ENCODE assay signal across 17 cellular contexts in the genomic region with DNA sequence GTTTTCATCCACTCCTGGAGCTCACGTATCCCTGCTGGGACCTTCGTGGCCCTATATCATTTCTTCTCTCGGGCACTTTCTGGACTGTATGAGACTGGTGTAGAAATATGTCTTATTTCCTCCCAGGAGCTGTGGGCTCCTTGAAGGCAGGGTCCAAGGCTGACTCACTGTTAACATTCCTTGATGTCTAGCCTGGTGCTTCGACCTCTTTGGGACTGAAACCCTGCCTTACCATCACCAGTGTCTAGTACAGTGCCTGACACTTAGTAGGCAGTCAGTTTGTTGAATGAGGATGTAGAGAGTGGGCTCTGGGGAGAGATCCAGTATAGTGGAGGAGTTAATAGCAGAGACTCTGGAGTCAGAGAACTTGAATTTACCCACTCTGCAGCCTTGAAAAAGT. TPM values are rescaled to one million over a fixed set of nuclear protein-coding genes. Genes with fewer than 3 reads are reported as not detected.
DNase-seq lines count a peak whose midpoint lies in the region; ATAC-seq and TF ChIP-seq lines count a peak whose summit lies in the region.
"Had no signal": no experiment of that assay in that cellular context is flagged by ENCODE, and none has a peak within 500 bp of the region (broad histone marks: within the 10 kb centered on the region; RNA-seq: fewer than 3 reads in every experiment).

No MANE protein-coding gene starts in this region.

- H2BK5ac ChIP-seq in mesendoderm (ENCODE audit: low read length), result no peak overlapping the region

- no peak overlapping the region for H3K56ac ChIP-seq in mesendoderm (ENCODE audit: low read length)

- H4K8ac ChIP-seq in mesendoderm (ENCODE audit: low read depth, low read length), result no peak overlapping the region

- no peak overlapping the region for H3K4me3 Mint-ChIP-seq in T-helper 2 cell treated with Interferon-gamma antibody and Interleukin-4, amounts not matched to agents 5 μg/mL and 100 μg/mL, for 36 hours
- peak overlapping the region; percentile 68 for H3K4me3 Mint-ChIP-seq in activated naive CD8-positive, alpha-beta T cell
- no peak overlapping the region for H3K4me3 Mint-ChIP-seq in naive thymus-derived CD8-positive, alpha-beta T cell
- H3K4me3 Mint-ChIP-seq: H9, naive B cell had no signal

- no CpG with 5 or more reads among the region's 4 CpGs for WGBS in mesendoderm (ENCODE audit: extremely low coverage, insufficient coverage, low lambda C conversion rate)

- no peak overlapping the region for H3K4ac ChIP-seq in mesendoderm (ENCODE audit: low read depth, low read length)

- H3K4me3 ChIP-seq in mesendoderm (ENCODE audit: low read length) (no peak overlapping the region), WERI-Rb-1 (ENCODE audit: low read depth, low read length) (no peak overlapping the region)
- H3K4me3 ChIP-seq: BLaER1 treated with 17β-estradiol and CSF1 and Interleukin-3, amounts not matched to agents 10 nM and 100 nM; cardiac muscle cell; heart left ventricle had no signal

- H3K36me3 ChIP-seq in mesendoderm (ENCODE audit: control insufficient read depth, insufficient read depth, low read length) (peaks cover 9% of the 10 kb centered on the region), WERI-Rb-1 (peaks cover 55% of the 10 kb centered on the region)

- peaks cover 53% of the 10 kb centered on the region for H3K36me3 Mint-ChIP-seq in T-helper 2 cell treated with Interferon-gamma antibody and Interleukin-4, amounts not matched to agents 5 μg/mL and 100 μg/mL, for 36 hours (ENCODE audit: low read depth)
- H3K36me3 Mint-ChIP-seq in activated naive CD8-positive, alpha-beta T cell, result peaks cover 24% of the 10 kb centered on the region
- H3K36me3 Mint-ChIP-seq in naive thymus-derived CD8-positive, alpha-beta T cell, result peaks cover 0 to 72% (median 21%) of the 10 kb centered on the region in 3 donors

- no peaks in the 10 kb centered on the region for H3K79me2 ChIP-seq in mesendoderm (ENCODE audit: control insufficient read depth, insufficient read depth, low read length)

- H4K5ac ChIP-seq in mesendoderm (ENCODE audit: low read length), result no peak overlapping the region

- no peak overlapping the region for H2BK15ac ChIP-seq in mesendoderm (replicated peaks; ENCODE audit: low read depth)

- no peak overlapping the region for H3K9ac ChIP-seq in mesendoderm (ENCODE audit: low read length)

- no peak overlapping the region for H3K18ac ChIP-seq in mesendoderm (ENCODE audit: low read length)

- peaks cover 17% of the 10 kb centered on the region for H3K4me1 Mint-ChIP-seq in T-helper 2 cell treated with Interferon-gamma antibody and Interleukin-4, amounts not matched to agents 5 μg/mL and 100 μg/mL, for 36 hours (ENCODE audit: low read depth)
- peaks cover 36% of the 10 kb centered on the region for H3K4me1 Mint-ChIP-seq in activated naive CD8-positive, alpha-beta T cell (ENCODE audit: low read depth)
- H3K4me1 Mint-ChIP-seq in naive thymus-derived CD8-positive, alpha-beta T cell, result peaks cover 14 to 25% (median 20%) of the 10 kb centered on the region in 4 donors
- H3K4me1 Mint-ChIP-seq: H9 had no signal

- peak overlapping the region; percentile 86 for H3K27ac Mint-ChIP-seq in T-helper 2 cell treated with Interferon-gamma antibody and Interleukin-4, amounts not matched to agents 5 μg/mL and 100 μg/mL, for 36 hours
- peak overlapping the region; percentile 91 for H3K27ac Mint-ChIP-seq in activated naive CD8-positive, alpha-beta T cell
- peak overlapping the region in 9 of 10 donors; percentile 10 to 95 (median 93) for H3K27ac Mint-ChIP-seq in naive thymus-derived CD8-positive, alpha-beta T cell

- no peak overlapping the region for H2BK120ac ChIP-seq in mesendoderm (ENCODE audit: low read depth, low read length)

- no peaks in the 10 kb centered on the region for H3K79me1 ChIP-seq in mesendoderm (ENCODE audit: low read length)

- no peak for DNase-seq in T-helper 2 cell treated with Interferon-gamma antibody and Interleukin-4, amounts not matched to agents 5 μg/mL and 100 μg/mL, for 36 hours (ENCODE audit: low spot score)
- DNase-seq in T-helper 2 cell, result no peak
- peak; percentile 34 for DNase-seq in ELR (ENCODE audit: low read depth)
- no peak for DNase-seq in naive thymus-derived CD8-positive, alpha-beta T cell
- no peak for DNase-seq in mesendoderm
- no peak for DNase-seq in WERI-Rb-1
- DNase-seq in SKM-1 (lab: John Stamatoyannopoulos, UW; ENCODE audit: unreplicated experiment), result no peak
- DNase-seq: DMS79; effector CD8-positive, alpha-beta T cell; H9; heart left ventricle; naive B cell; NCI-H1436; NCI-H774 had no signal

- no peaks in the 10 kb centered on the region for H3K9me3 Mint-ChIP-seq in T-helper 2 cell treated with Interferon-gamma antibody and Interleukin-4, amounts not matched to agents 5 μg/mL and 100 μg/mL, for 36 hours
- H3K9me3 Mint-ChIP-seq in activated naive CD8-positive, alpha-beta T cell (ENCODE audit: low read depth), result no peaks in the 10 kb centered on the region
- H3K9me3 Mint-ChIP-seq in naive thymus-derived CD8-positive, alpha-beta T cell, result no peaks in the 10 kb centered on the region
- H3K9me3 Mint-ChIP-seq: H9, naive B cell had no signal

- no peaks in the 10 kb centered on the region for H3K27me3 Mint-ChIP-seq in T-helper 2 cell treated with Interferon-gamma antibody and Interleukin-4, amounts not matched to agents 5 μg/mL and 100 μg/mL, for 36 hours (ENCODE audit: low read depth)
- H3K27me3 Mint-ChIP-seq in activated naive CD8-positive, alpha-beta T cell, result no peaks in the 10 kb centered on the region
- no peaks in the 10 kb centered on the region for H3K27me3 Mint-ChIP-seq in naive thymus-derived CD8-positive, alpha-beta T cell
- H3K27me3 Mint-ChIP-seq: naive B cell had no signal

- H2AK5ac ChIP-seq in mesendoderm (ENCODE audit: low read length), result no peak overlapping the region

- H3K23ac ChIP-seq in mesendoderm (ENCODE audit: low read length), result no peak overlapping the region

- no peak for ATAC-seq in naive thymus-derived CD8-positive, alpha-beta T cell

- H3K27me3 ChIP-seq in mesendoderm (ENCODE audit: insufficient read depth, low read length, poor library complexity) (no peaks in the 10 kb centered on the region), WERI-Rb-1 (ENCODE audit: insufficient read depth, low read depth, severe bottlenecking) (no peaks in the 10 kb centered on the region)
- H3K27me3 ChIP-seq: BLaER1 treated with 17β-estradiol and CSF1 and Interleukin-3, amounts not matched to agents 10 nM and 100 nM; cardiac muscle cell; heart left ventricle had no signal

- no peaks in the 10 kb centered on the region for H3K4me1 ChIP-seq in mesendoderm (ENCODE audit: control insufficient read depth, low read depth, low read length)

- no peak for TF ChIP-seq CTCF in WERI-Rb-1 (IDR thresholded peaks at IDR 0.05; ENCODE audit: low read depth, low read length)

- POLR2A ChIA-PET in naive thymus-derived CD8-positive, alpha-beta T cell (lab: Charles Lee), result interaction anchor here (0.6 kb wide), 1 partner anchor 127 kb away, joined by 3 read pairs; the partner anchor contains the start of gene ASXL1

- no peaks in the 10 kb centered on the region for H3K9me3 ChIP-seq in WERI-Rb-1 (ENCODE audit: severe bottlenecking)
- H3K9me3 ChIP-seq: BLaER1 treated with 17β-estradiol and CSF1 and Interleukin-3, amounts not matched to agents 10 nM and 100 nM; heart left ventricle had no signal

- no peak overlapping the region for H3K4me2 ChIP-seq in mesendoderm (ENCODE audit: low read length)

- no peak overlapping the region for H3K27ac ChIP-seq in mesendoderm (ENCODE audit: low read depth, low read length)
- H3K27ac ChIP-seq in WERI-Rb-1, result no peak overlapping the region
- H3K27ac ChIP-seq: cardiac muscle cell had no signal

RNA-seq across cellular contexts. Expression of gene POFUT1, which starts 23.6 kb away (rescaled TPM):
- 10 to 100 TPM; 15.4 to 21.8 TPM for total RNA-seq in naive thymus-derived CD8-positive, alpha-beta T cell
- polyA plus RNA-seq in naive thymus-derived CD8-positive, alpha-beta T cell, result 10 to 100 TPM; 10.7 to 15.0 (median 12.2) TPM
- polyA plus RNA-seq in mesendoderm (2013, experiment 1 of 2), result 20.6 TPM
- 20.1 TPM for polyA plus RNA-seq in mesendoderm (2013, experiment 2 of 2)

RNA-seq across cellular contexts. Expression of gene PLAGL2, which starts 23.7 kb away (rescaled TPM):
- total RNA-seq in naive thymus-derived CD8-positive, alpha-beta T cell, result 10 to 100 TPM; 12.9 to 14.5 TPM
- 1 to 10 TPM; 1.2 to 4.2 (median 2.5) TPM for polyA plus RNA-seq in naive thymus-derived CD8-positive, alpha-beta T cell
- 29.7 TPM for polyA plus RNA-seq in mesendoderm (2013, experiment 1 of 2)
- 28.8 TPM for polyA plus RNA-seq in mesendoderm (2013, experiment 2 of 2)

RNA-seq across cellular contexts. Expression of gene KIF3B, which starts 46.2 kb away (rescaled TPM):
- total RNA-seq in naive thymus-derived CD8-positive, alpha-beta T cell, result 10 to 100 TPM in 1 of 2 experiments, 1 to 10 TPM in 1; 9.5 to 11.4 TPM
- 1 to 10 TPM; 2.2 to 3.2 (median 2.2) TPM for polyA plus RNA-seq in naive thymus-derived CD8-positive, alpha-beta T cell
- polyA plus RNA-seq in mesendoderm (2013, experiment 1 of 2), result 17.6 TPM
- polyA plus RNA-seq in mesendoderm (2013, experiment 2 of 2), result 17.3 TPM
